In genomic region chr14:21503376-21503775, GRCh38 we compare ENCODE assay signal across 24 cellular contexts. TPM values are rescaled to one million over a fixed set of nuclear protein-coding genes. Genes with fewer than 3 reads are reported as not detected.
DNase-seq lines count a peak whose midpoint lies in the region; ATAC-seq, FAIRE-seq and TF ChIP-seq lines count a peak whose summit lies in the region.
"Had no signal": no experiment of that assay in that cellular context is flagged by ENCODE, and none has a peak within 500 bp of the region (broad histone marks: within the 10 kb centered on the region; RNA-seq: fewer than 3 reads in every experiment).

No MANE protein-coding gene starts in this region.

- SMC1A ChIA-PET in GM12878 (lab: Charles Lee; ENCODE audit: uncharacterized antibody, unreplicated experiment) = interaction anchor here (1.1 to 2.9 kb wide), 4 partner anchors 9 to 56 kb away, joined by 3 to 9 read pairs (median 4); partner anchors contain the start of gene METTL3

- RAD21 ChIA-PET in GM12878 (lab: Charles Lee; ENCODE audit: unreplicated experiment) = no interaction called here

- H3K36me3 Mint-ChIP-seq in activated naive CD4-positive, alpha-beta T cell treated with anti-CD3 and anti-CD28 coated beads, Interleukin-2, amount 50 U/mL, for 24 hours = peaks cover 12% of the 10 kb centered on the region
- peaks cover 4% of the 10 kb centered on the region for H3K36me3 Mint-ChIP-seq in T-helper 17 cell (ENCODE audit: low read depth)
- peaks cover 86% of the 10 kb centered on the region for H3K36me3 Mint-ChIP-seq in stimulated activated effector memory CD8-positive, alpha-beta T cell treated with anti-CD3 and anti-CD28 coated beads, Interleukin-12 subunit alpha, Interleukin-12 subunit beta, amount 100 ng/mL, for 72 hours

- TF ChIP-seq EP300 in GM12878 (IDR thresholded peaks at IDR 0.05; ENCODE audit: borderline replicate concordance in 1 of 2, control insufficient read depth in 1 of 2, low read depth in 2 of 2, low read length in 2 of 2) (no peak), suprapubic skin (IDR thresholded peaks at IDR 0.05) (no peak)

- no TSS peak for BruUV-seq in GM12878 (replicated peaks; lab: Mats Ljungman, UMichigan)

- H3K4me1 Mint-ChIP-seq in activated naive CD4-positive, alpha-beta T cell treated with anti-CD3 and anti-CD28 coated beads, Interleukin-2, amount 50 U/mL, for 24 hours = peaks cover 52% of the 10 kb centered on the region
- peaks cover 39% of the 10 kb centered on the region for H3K4me1 Mint-ChIP-seq in T-helper 17 cell
- peaks cover 46% of the 10 kb centered on the region for H3K4me1 Mint-ChIP-seq in stimulated activated effector memory CD8-positive, alpha-beta T cell treated with anti-CD3 and anti-CD28 coated beads, Interleukin-12 subunit alpha, Interleukin-12 subunit beta, amount 100 ng/mL, for 72 hours

- H3K4me1 ChIP-seq in GM12878 (ENCODE audit: control insufficient read depth, insufficient read depth, low read length) = peaks cover 10% of the 10 kb centered on the region
- peaks cover 6% of the 10 kb centered on the region for H3K4me1 ChIP-seq in suprapubic skin

- CTCF ChIA-PET in GM12878 (lab: Yijun Ruan, JAX) = interaction anchor here (1.3 to 7.8 kb wide), 2 partner anchors 26 to 54 kb away, joined by 3 to 207 read pairs; no protein-coding TSS in a partner anchor

- no peaks in the 10 kb centered on the region for H3K9me3 Mint-ChIP-seq in activated naive CD4-positive, alpha-beta T cell treated with anti-CD3 and anti-CD28 coated beads, Interleukin-2, amount 50 U/mL, for 24 hours
- H3K9me3 Mint-ChIP-seq in stimulated activated effector memory CD8-positive, alpha-beta T cell treated with anti-CD3 and anti-CD28 coated beads, Interleukin-12 subunit alpha, Interleukin-12 subunit beta, amount 100 ng/mL, for 72 hours = no peaks in the 10 kb centered on the region
- H3K9me3 Mint-ChIP-seq: mesothelial cell of epicardium; naive thymus-derived CD8-positive, alpha-beta T cell; type B pancreatic cell had no signal

- TF ChIP-seq CTCF in GM12878 (IDR thresholded peaks at IDR 0.05 in 2 of 3, conservative IDR thresholded peaks at IDR 0.05 in 1 of 3; ENCODE audit: control insufficient read depth in 2 of 3, extremely low read depth in 1 of 3, insufficient read depth in 1 of 3, low read depth in 3 of 3, low read length in 3 of 3) (no peak), suprapubic skin (IDR thresholded peaks at IDR 0.05) (no peak)

- 0 out of 2 replicates have a peak, but pooled peaks have one; percentile 21 for TF ChIP-seq POLR2A in GM12878 (IDR thresholded peaks at IDR 0.05; ENCODE audit: low read depth, low read length)
- TF ChIP-seq POLR2A in suprapubic skin (IDR thresholded peaks at IDR 0.05) = no peak

- H3K27me3 Mint-ChIP-seq in activated naive CD4-positive, alpha-beta T cell treated with anti-CD3 and anti-CD28 coated beads, Interleukin-2, amount 50 U/mL, for 24 hours = no peaks in the 10 kb centered on the region
- no peaks in the 10 kb centered on the region for H3K27me3 Mint-ChIP-seq in T-helper 17 cell
- H3K27me3 Mint-ChIP-seq: naive thymus-derived CD8-positive, alpha-beta T cell; type B pancreatic cell had no signal

- H3K9ac ChIP-seq in GM12878 (ENCODE audit: control insufficient read depth, insufficient read depth, low read length) = no peak overlapping the region
- H3K9ac ChIP-seq: SK-N-SH had no signal

- H3K4me3 ChIP-seq in GM12878 = no peak overlapping the region
- H3K4me3 ChIP-seq in suprapubic skin = no peak overlapping the region
- H3K4me3 ChIP-seq: smooth muscle cell had no signal

- H3K27ac ChIP-seq in GM12878 (ENCODE audit: control insufficient read depth, insufficient read depth) = no peak overlapping the region
- no peak overlapping the region for H3K27ac ChIP-seq in suprapubic skin
- H3K27ac ChIP-seq: brain microvascular endothelial cell had no signal

- ATAC-seq in T-helper 17 cell (no peak), GM12878 (no peak), GM19397 (IDR thresholded peaks at IDR 0.05; ENCODE audit: unreplicated experiment) (no peak)
- ATAC-seq in stimulated activated effector memory CD8-positive, alpha-beta T cell treated with anti-CD3 and anti-CD28 coated beads, Interleukin-12 subunit alpha, Interleukin-12 subunit beta, amount 100 ng/mL, for 72 hours = no peak
- ATAC-seq: naive thymus-derived CD8-positive, alpha-beta T cell had no signal

- no peak for TF ChIP-seq RAD21 in GM12878 (IDR thresholded peaks at IDR 0.05; ENCODE audit: insufficient read depth, low read depth, low read length)

- DNase-seq in activated naive CD4-positive, alpha-beta T cell treated with anti-CD3 and anti-CD28 coated beads, Interleukin-2, amount 50 U/mL, for 16 hours = no peak
- DNase-seq in T-helper 17 cell (no peak), GM12878 (ENCODE audit: low read depth, low spot score) (no peak), suprapubic skin (ENCODE audit: low spot score in 2 of 2) (no peak), HPDE6-E6E7 (ENCODE audit: extremely low spot score) (no peak)
- no peak for DNase-seq in stimulated activated effector memory CD8-positive, alpha-beta T cell treated with anti-CD3 and anti-CD28 coated beads, Interleukin-12 subunit alpha, Interleukin-12 subunit beta, amount 100 ng/mL, for 72 hours (ENCODE audit: low spot score in 2 of 2)
- DNase-seq: activated CD4-positive, alpha-beta T cell treated with anti-CD3 and anti-CD28 coated beads for 48 hours; activated CD8-positive, alpha-beta memory T cell treated with anti-CD3 and anti-CD28 coated beads, Interleukin-2, amount 50 U/mL, for 4 hours; amniotic stem cell; brain microvascular endothelial cell; DMS53; effector CD4-positive, alpha-beta T cell; naive thymus-derived CD8-positive, alpha-beta T cell; NCI-H1694; retina; stimulated activated CD4-positive, alpha-beta T cell treated with anti-CD3 and anti-CD28 coated beads, Interleukin-1b, Interleukin-23, amount 100 ng/mL, for 48 hours; stimulated activated CD8-positive, alpha-beta memory T cell treated with anti-CD3 and anti-CD28 coated beads, Interleukin-4, amount 100 ng/mL, for 48 hours had no signal

- intact Hi-C loops in GM12878 (cut with micrococcal nuclease; ENCODE audit: unreplicated experiment) = no loop called here

- no peak for FAIRE-seq in GM12878 (lab: Jason Lieb, UNC)
- FAIRE-seq: keratinocyte had no signal

- no peak overlapping the region for H3K4me2 ChIP-seq in GM12878 (ENCODE audit: control insufficient read depth, insufficient read depth)
- H3K4me2 ChIP-seq: SK-N-SH, smooth muscle cell had no signal

- POLR2A ChIA-PET in GM12878 (lab: Charles Lee) = no interaction called here

- in situ Hi-C loops in GM12878 (cut with MboI) = loop anchor here (5.0 kb wide), 1 partner anchor 54 kb away; no protein-coding TSS in a partner anchor

- no peaks in the 10 kb centered on the region for H4K20me1 ChIP-seq in GM12878 (ENCODE audit: control insufficient read depth, insufficient read depth)

- peaks cover 9 to 33% of the 10 kb centered on the region in 2 experiments for H3K36me3 ChIP-seq in GM12878 (ENCODE audit: control insufficient read depth in 2 of 2, insufficient read depth in 2 of 2, low read length in 1 of 2)
- H3K36me3 ChIP-seq in suprapubic skin = peaks cover 56% of the 10 kb centered on the region

- H3K27me3 ChIP-seq in GM12878 (replicated peaks in 1 of 2; ENCODE audit: control insufficient read depth in 2 of 2, insufficient read depth in 2 of 2, low read length in 1 of 2) = no peaks in the 10 kb centered on the region
- no peaks in the 10 kb centered on the region for H3K27me3 ChIP-seq in suprapubic skin
- H3K27me3 ChIP-seq: brain microvascular endothelial cell had no signal

- H3K9me3 ChIP-seq in T-helper 17 cell (ENCODE audit: control insufficient read depth, low read length, poor library complexity, severe bottlenecking) (no peaks in the 10 kb centered on the region), GM12878 (replicated peaks; ENCODE audit: control insufficient read depth, insufficient read depth, low read length) (no peaks in the 10 kb centered on the region), suprapubic skin (no peaks in the 10 kb centered on the region)
- H3K9me3 ChIP-seq: SK-N-SH had no signal

- 91% methylated on average over 4 of the region's 4 CpGs for WGBS in GM12878 (ENCODE audit: insufficient coverage, insufficient replicate concordance, low lambda C conversion rate, missing lambda C conversion rate)
- whole genome bisulfite sequencing in suprapubic skin = 95% methylated on average over 3 of the region's 4 CpGs

- H2AFZ ChIP-seq in GM12878 (ENCODE audit: control insufficient read depth, low read depth, low read length) = no peak overlapping the region

- no peak overlapping the region for H3K4me3 Mint-ChIP-seq in activated naive CD4-positive, alpha-beta T cell treated with anti-CD3 and anti-CD28 coated beads, Interleukin-2, amount 50 U/mL, for 24 hours
- H3K4me3 Mint-ChIP-seq in T-helper 17 cell = no peak overlapping the region
- no peak overlapping the region for H3K4me3 Mint-ChIP-seq in stimulated activated effector memory CD8-positive, alpha-beta T cell treated with anti-CD3 and anti-CD28 coated beads, Interleukin-12 subunit alpha, Interleukin-12 subunit beta, amount 100 ng/mL, for 72 hours
- H3K4me3 Mint-ChIP-seq: mesothelial cell of epicardium; naive thymus-derived CD8-positive, alpha-beta T cell; type B pancreatic cell had no signal

- H3K27ac Mint-ChIP-seq in activated naive CD4-positive, alpha-beta T cell treated with anti-CD3 and anti-CD28 coated beads, Interleukin-2, amount 50 U/mL, for 24 hours = peak overlapping the region; percentile 23
- peak overlapping the region; percentile 39 for H3K27ac Mint-ChIP-seq in T-helper 17 cell
- peak overlapping the region; percentile 73 for H3K27ac Mint-ChIP-seq in stimulated activated effector memory CD8-positive, alpha-beta T cell treated with anti-CD3 and anti-CD28 coated beads, Interleukin-12 subunit alpha, Interleukin-12 subunit beta, amount 100 ng/mL, for 72 hours
- H3K27ac Mint-ChIP-seq: mesothelial cell of epicardium, type B pancreatic cell had no signal

- H3K79me2 ChIP-seq in GM12878 (ENCODE audit: control insufficient read depth, insufficient read depth, low read length) = peaks cover 35% of the 10 kb centered on the region

RNA-seq across cellular contexts. Expression of gene METTL3, which starts 7.8 kb away (rescaled TPM):
- 10 to 100 TPM; 42.3 to 46.5 TPM for total RNA-seq in T-helper 17 cell
- total RNA-seq in GM12878 (2013; cell fraction: nucleolus; rRNA removed) = 281 and 328 TPM in 2 replicates
- 66.3 and 79.6 TPM in 2 replicates for total RNA-seq in GM12878 (2014; rRNA removed)
- 54.8 and 56.5 TPM in 2 replicates for total RNA-seq in GM12878 (2014; rRNA removed; fragmentation: Illumina TruSeq; extraction: Trizol)
- 56.6 and 63.9 TPM in 2 replicates for total RNA-seq in GM12878 (2021)
- polyA plus RNA-seq in GM12878 (2011; ENCODE audit: low read depth) = 37.9 TPM
- 147 and 165 TPM in 2 replicates for polyA plus RNA-seq in GM12878 (2011; rRNA removed)
- polyA plus RNA-seq in GM12878 (2011; cell fraction: cytosol; rRNA removed) = 126 and 137 TPM in 2 replicates
- polyA plus RNA-seq in GM12878 (2011; cell fraction: nucleus; rRNA removed) = 573 and 682 TPM in 2 replicates
- 46.9 and 50.9 TPM in 2 replicates for polyA plus RNA-seq in GM12878 (2012)
- polyA plus RNA-seq in GM12878 (2014; fragmentation: Illumina TruSeq; extraction: Trizol) = 69.4 and 71.4 TPM in 2 replicates
- 10 to 100 TPM; 32.8 to 36.0 TPM for polyA plus RNA-seq in GM12878 (2014; fragmentation: Nextera tagmentation; extraction: Ambion mirVana)
- polyA plus RNA-seq in GM12878 (2014; rRNA removed) = 82.5 and 83.9 TPM in 2 replicates
- 10 to 100 TPM; 64.7 to 70.9 TPM for polyA plus RNA-seq in GM12878 (2016; fragmentation: Nextera tagmentation; extraction: Ambion mirVana)
- 106 and 127 TPM in 2 replicates for polyA minus RNA-seq in GM12878 (2011; rRNA and poly(A)+ RNA removed)
- 24.3 and 36.8 TPM in 2 replicates for polyA minus RNA-seq in GM12878 (2011; cell fraction: cytosol; rRNA and poly(A)+ RNA removed)
- polyA minus RNA-seq in GM12878 (2011; cell fraction: nucleus; rRNA and poly(A)+ RNA removed) = 93.9 and 122 TPM in 2 replicates
- total RNA-seq in suprapubic skin = 100 to 1,000 TPM in 1 of 4 donors, 10 to 100 TPM in 3; 38.9 to 125 (median 44.8) TPM

RNA-seq across cellular contexts. Expression of gene SALL2, which starts 22.8 kb away (rescaled TPM):
- 1 to 10 TPM; 1.9 to 2.1 TPM for total RNA-seq in T-helper 17 cell
- total RNA-seq in GM12878 (2013; cell fraction: nucleolus; rRNA removed) = 2.6 and 3.5 TPM in 2 replicates
- 1.5 and 1.6 TPM in 2 replicates for total RNA-seq in GM12878 (2014; rRNA removed)
- 1.7 and 1.8 TPM in 2 replicates for total RNA-seq in GM12878 (2014; rRNA removed; fragmentation: Illumina TruSeq; extraction: Trizol)
- 6.2 and 6.3 TPM in 2 replicates for total RNA-seq in GM12878 (2021)
- 1.8 TPM for polyA plus RNA-seq in GM12878 (2011; ENCODE audit: low read depth)
- 2.0 and 2.6 TPM in 2 replicates for polyA plus RNA-seq in GM12878 (2011; rRNA removed)
- 2.5 and 3.7 TPM in 2 replicates for polyA plus RNA-seq in GM12878 (2011; cell fraction: cytosol; rRNA removed)
- polyA plus RNA-seq in GM12878 (2011; cell fraction: nucleus; rRNA removed) = 3.6 and 4.6 TPM in 2 replicates
- polyA plus RNA-seq in GM12878 (2012) = 2.5 and 2.6 TPM in 2 replicates
- polyA plus RNA-seq in GM12878 (2014; fragmentation: Illumina TruSeq; extraction: Trizol) = 4.7 and 5.1 TPM in 2 replicates
- 1 to 10 TPM; 1.9 to 2.3 TPM for polyA plus RNA-seq in GM12878 (2014; fragmentation: Nextera tagmentation; extraction: Ambion mirVana)
- 3.4 and 4.5 TPM in 2 replicates for polyA plus RNA-seq in GM12878 (2014; rRNA removed)
- 1 to 10 TPM; 1.6 to 1.7 TPM for polyA plus RNA-seq in GM12878 (2016; fragmentation: Nextera tagmentation; extraction: Ambion mirVana)
- polyA minus RNA-seq in GM12878 (2011; rRNA and poly(A)+ RNA removed) = 2.7 and 4.1 TPM in 2 replicates
- 0.80 and 2.0 TPM in 2 replicates for polyA minus RNA-seq in GM12878 (2011; cell fraction: cytosol; rRNA and poly(A)+ RNA removed)
- polyA minus RNA-seq in GM12878 (2011; cell fraction: nucleus; rRNA and poly(A)+ RNA removed) = 2.4 and 3.0 TPM in 2 replicates
- 10 to 100 TPM in 1 of 4 donors, 1 to 10 TPM in 3; 3.0 to 15.6 (median 4.4) TPM for total RNA-seq in suprapubic skin

RNA-seq across cellular contexts. Expression of gene TOX4, which starts 26.4 kb away (rescaled TPM):
- total RNA-seq in T-helper 17 cell = 100 to 1,000 TPM in 1 of 2 donors, 10 to 100 TPM in 1; 97.3 to 110 TPM
- total RNA-seq in GM12878 (2013; cell fraction: nucleolus; rRNA removed) = 49.4 and 57.4 TPM in 2 replicates
- 17.1 and 18.4 TPM in 2 replicates for total RNA-seq in GM12878 (2014; rRNA removed)
- 26.0 and 27.4 TPM in 2 replicates for total RNA-seq in GM12878 (2014; rRNA removed; fragmentation: Illumina TruSeq; extraction: Trizol)
- total RNA-seq in GM12878 (2021) = 53.8 and 55.5 TPM in 2 replicates
- 58.9 TPM for polyA plus RNA-seq in GM12878 (2011; ENCODE audit: low read depth)
- polyA plus RNA-seq in GM12878 (2011; rRNA removed) = 70.3 and 113 TPM in 2 replicates
- 88.9 and 111 TPM in 2 replicates for polyA plus RNA-seq in GM12878 (2011; cell fraction: cytosol; rRNA removed)
- 61.4 and 80.7 TPM in 2 replicates for polyA plus RNA-seq in GM12878 (2011; cell fraction: nucleus; rRNA removed)
- polyA plus RNA-seq in GM12878 (2012) = 39.8 and 70.7 TPM in 2 replicates
- 59.8 and 74.8 TPM in 2 replicates for polyA plus RNA-seq in GM12878 (2014; fragmentation: Illumina TruSeq; extraction: Trizol)
- polyA plus RNA-seq in GM12878 (2014; fragmentation: Nextera tagmentation; extraction: Ambion mirVana) = 10 to 100 TPM; 54.7 to 55.5 TPM
- 53.1 and 54.8 TPM in 2 replicates for polyA plus RNA-seq in GM12878 (2014; rRNA removed)
- 10 to 100 TPM; 54.8 to 57.8 TPM for polyA plus RNA-seq in GM12878 (2016; fragmentation: Nextera tagmentation; extraction: Ambion mirVana)
- 103 and 114 TPM in 2 replicates for polyA minus RNA-seq in GM12878 (2011; rRNA and poly(A)+ RNA removed)
- polyA minus RNA-seq in GM12878 (2011; cell fraction: cytosol; rRNA and poly(A)+ RNA removed) = 15.1 and 27.9 TPM in 2 replicates
- 18.7 and 29.6 TPM in 2 replicates for polyA minus RNA-seq in GM12878 (2011; cell fraction: nucleus; rRNA and poly(A)+ RNA removed)
- total RNA-seq in suprapubic skin = 10 to 100 TPM; 70.1 to 80.5 (median 77.9) TPM

RNA-seq across cellular contexts. Expression of gene RAB2B, which starts 26.6 kb away (rescaled TPM):
- 10 to 100 TPM; 35.3 to 42.6 TPM for total RNA-seq in T-helper 17 cell
- 60.8 and 71.3 TPM in 2 replicates for total RNA-seq in GM12878 (2013; cell fraction: nucleolus; rRNA removed)
- total RNA-seq in GM12878 (2014; rRNA removed) = 10.5 and 13.1 TPM in 2 replicates
- 18.8 and 19.9 TPM in 2 replicates for total RNA-seq in GM12878 (2014; rRNA removed; fragmentation: Illumina TruSeq; extraction: Trizol)
- total RNA-seq in GM12878 (2021) = 14.5 and 18.4 TPM in 2 replicates
- 14.8 TPM for polyA plus RNA-seq in GM12878 (2011; ENCODE audit: low read depth)
- 45.1 and 57.7 TPM in 2 replicates for polyA plus RNA-seq in GM12878 (2011; rRNA removed)
- 22.4 and 26.5 TPM in 2 replicates for polyA plus RNA-seq in GM12878 (2011; cell fraction: cytosol; rRNA removed)
- 37.8 and 42.7 TPM in 2 replicates for polyA plus RNA-seq in GM12878 (2011; cell fraction: nucleus; rRNA removed)
- polyA plus RNA-seq in GM12878 (2012) = 20.1 and 20.4 TPM in 2 replicates
- polyA plus RNA-seq in GM12878 (2014; fragmentation: Illumina TruSeq; extraction: Trizol) = 19.4 and 26.2 TPM in 2 replicates
- 1 to 10 TPM; 5.6 to 9.8 TPM for polyA plus RNA-seq in GM12878 (2014; fragmentation: Nextera tagmentation; extraction: Ambion mirVana)
- 16.4 and 18.8 TPM in 2 replicates for polyA plus RNA-seq in GM12878 (2014; rRNA removed)
- 10 to 100 TPM in 1 of 2 experiments, 1 to 10 TPM in 1; 9.6 to 10.3 TPM for polyA plus RNA-seq in GM12878 (2016; fragmentation: Nextera tagmentation; extraction: Ambion mirVana)
- 36.3 and 51.9 TPM in 2 replicates for polyA minus RNA-seq in GM12878 (2011; rRNA and poly(A)+ RNA removed)
- polyA minus RNA-seq in GM12878 (2011; cell fraction: cytosol; rRNA and poly(A)+ RNA removed) = 8.3 and 8.5 TPM in 2 replicates
- 12.0 and 17.5 TPM in 2 replicates for polyA minus RNA-seq in GM12878 (2011; cell fraction: nucleus; rRNA and poly(A)+ RNA removed)
- 10 to 100 TPM; 20.2 to 24.9 (median 21.5) TPM for total RNA-seq in suprapubic skin

RNA-seq across cellular contexts. Expression of gene CHD8, which starts 47.5 kb away (rescaled TPM):
- total RNA-seq in T-helper 17 cell (100 to 1,000 TPM; 128 to 131 TPM), GM12878 (2014; rRNA removed) (59.8 and 61.2 TPM in 2 replicates), GM12878 (2014; rRNA removed; fragmentation: Illumina TruSeq; extraction: Trizol) (50.8 and 53.6 TPM in 2 replicates), GM12878 (2021) (79.5 and 80.7 TPM in 2 replicates), suprapubic skin (100 to 1,000 TPM in 2 of 4 donors, 10 to 100 TPM in 2; 67.3 to 122 (median 101) TPM)
- total RNA-seq in GM12878 (2013; cell fraction: nucleolus; rRNA removed) = 181 and 186 TPM in 2 replicates
- polyA plus RNA-seq in GM12878 (2011; ENCODE audit: low read depth) = 33.1 TPM
- polyA plus RNA-seq in GM12878 (2011; rRNA removed) (15.4 and 23.3 TPM in 2 replicates), GM12878 (2014; fragmentation: Illumina TruSeq; extraction: Trizol) (52.1 and 60.4 TPM in 2 replicates), GM12878 (2014; fragmentation: Nextera tagmentation; extraction: Ambion mirVana) (10 to 100 TPM; 20.2 to 28.2 TPM), GM12878 (2014; rRNA removed) (31.1 and 34.2 TPM in 2 replicates), GM12878 (2016; fragmentation: Nextera tagmentation; extraction: Ambion mirVana) (10 to 100 TPM; 32.8 to 38.2 TPM)
- 33.4 and 34.9 TPM in 2 replicates for polyA plus RNA-seq in GM12878 (2011; cell fraction: cytosol; rRNA removed)
- 84.8 and 98.6 TPM in 2 replicates for polyA plus RNA-seq in GM12878 (2011; cell fraction: nucleus; rRNA removed)
- polyA plus RNA-seq in GM12878 (2012) = 36.9 and 73.3 TPM in 2 replicates
- polyA minus RNA-seq in GM12878 (2011; rRNA and poly(A)+ RNA removed) = 65.5 and 76.4 TPM in 2 replicates
- 34.2 and 35.8 TPM in 2 replicates for polyA minus RNA-seq in GM12878 (2011; cell fraction: cytosol; rRNA and poly(A)+ RNA removed)
- 40.1 and 78.9 TPM in 2 replicates for polyA minus RNA-seq in GM12878 (2011; cell fraction: nucleus; rRNA and poly(A)+ RNA removed)

Comparison
In these comparisons a context has a peak if more than half of its experiments do, and no peak if none do; other contexts are left out.
1. H3K27ac Mint-ChIP-seq: peak in every context shown above with its lines; median percentile 73 in stimulated activated effector memory CD8-positive, alpha-beta T cell treated with anti-CD3 and anti-CD28 coated beads, Interleukin-12 subunit alpha, Interleukin-12 subunit beta, amount 100 ng/mL, for 72 hours; 39 in T-helper 17 cell; 23 in activated naive CD4-positive, alpha-beta T cell treated with anti-CD3 and anti-CD28 coated beads, Interleukin-2, amount 50 U/mL, for 24 hours.